ENCODE assay signal across 9 cellular contexts in the genomic region with DNA sequence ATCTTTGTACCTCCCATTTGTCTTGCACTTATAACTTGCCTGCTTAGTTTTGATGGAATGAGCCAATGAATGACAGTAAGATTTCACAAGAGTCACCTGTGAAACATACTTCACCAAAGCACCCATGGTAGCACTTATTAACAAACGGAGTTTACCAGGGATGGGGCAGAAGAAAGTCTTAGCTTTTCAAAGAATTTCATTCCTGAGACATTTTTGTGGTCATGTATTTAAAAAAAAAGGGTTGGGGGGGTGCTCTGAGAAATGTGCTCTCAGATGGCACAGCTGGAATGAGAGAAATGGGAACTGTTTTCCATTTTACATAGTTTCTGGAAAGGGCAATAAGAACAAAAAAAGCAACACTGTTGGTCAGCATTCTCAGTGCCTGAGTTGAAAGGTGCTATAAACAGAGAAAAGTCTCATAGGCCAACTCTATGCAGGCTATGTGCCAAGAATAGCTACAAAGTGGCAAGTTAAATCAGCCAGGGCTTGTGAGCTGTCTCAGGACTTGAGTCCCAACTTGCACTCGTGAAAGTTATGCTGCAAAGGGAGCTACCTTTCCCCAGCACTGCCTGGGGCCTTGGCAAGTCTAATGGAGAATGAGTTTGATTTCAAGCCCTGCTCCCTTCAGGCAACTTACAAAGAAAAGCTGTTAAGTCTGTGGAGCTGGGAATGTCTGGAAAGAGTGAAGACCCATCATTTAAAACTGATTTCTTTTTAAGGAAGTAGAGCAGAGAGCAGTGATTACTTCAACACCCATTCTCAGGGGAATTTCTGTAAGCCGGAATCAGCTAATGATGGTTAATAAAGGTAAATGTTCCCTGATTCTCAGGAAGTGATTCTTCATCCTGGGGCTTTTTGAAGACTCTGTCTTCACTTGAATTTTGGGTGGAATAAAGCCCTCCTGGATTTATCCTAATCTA.
A peak's percentile ranks its signal among the peaks of the same experiment; 100 is the strongest.
DNase-seq lines count a peak whose midpoint lies in the region; ATAC-seq lines count a peak whose summit lies in the region.
"Had no signal": no experiment of that assay in that cellular context is flagged by ENCODE, and none has a peak within 500 bp of the region (broad histone marks: within the 10 kb centered on the region; RNA-seq: fewer than 3 reads in every experiment).

No MANE protein-coding gene starts in this region.

- DNase-seq in ELF-1 (ENCODE audit: low read depth, low spot score) (peak; percentile 29), amniotic epithelial cell (ENCODE audit: low read depth) (peak; percentile 54), midbrain (lab: John Stamatoyannopoulos, UW) (peak; percentile 18), T-helper 9 cell (no peak), retina (no peak), iPS-NIHi11 (ENCODE audit: low spot score) (no peak), KG1 (lab: John Stamatoyannopoulos, UW) (no peak)

- ATAC-seq in HG02610 (IDR thresholded peaks at IDR 0.05; ENCODE audit: unreplicated experiment): peak; percentile 64
- ATAC-seq: HCT116 had no signal

Comparison
In these comparisons a context has a peak if more than half of its experiments do, and no peak if none do; other contexts are left out.
1. DNase-seq: peak in ELF-1 (single experiment), amniotic epithelial cell (single experiment) and midbrain (single experiment); none in T-helper 9 cell (single experiment), retina (single experiment), iPS-NIHi11 (single experiment) and KG1 (single experiment).